In the genomic region with DNA sequence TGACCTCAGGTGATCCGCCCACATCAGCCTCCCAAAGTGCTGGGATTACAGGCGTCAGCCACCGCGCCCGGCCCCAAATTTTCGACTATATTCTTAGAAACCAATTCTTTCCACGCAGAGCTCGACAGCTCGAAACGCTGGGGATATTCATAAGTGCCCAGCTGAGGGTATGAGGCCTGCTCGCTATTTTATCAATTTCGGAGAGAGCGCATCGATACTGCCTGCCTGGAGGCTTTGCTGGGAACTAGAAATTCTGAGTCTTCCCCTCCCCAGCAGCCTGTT, we compare ENCODE assay signal across 8 cellular contexts. TPM values are rescaled to one million over a fixed set of nuclear protein-coding genes. Genes with fewer than 3 reads are reported as not detected.
DNase-seq lines count a peak whose midpoint lies in the region; ATAC-seq and TF ChIP-seq lines count a peak whose summit lies in the region.

No MANE protein-coding gene starts in this region.

- peaks cover 20 to 68% (median 40%) of the 10 kb centered on the region in 3 donors for H3K4me1 ChIP-seq in esophagus squamous epithelium
- H3K4me1 ChIP-seq in gastrocnemius medialis = peaks cover 34 to 35% of the 10 kb centered on the region in 2 donors

- intact Hi-C loops in esophagus squamous epithelium (cut with DNase I) (no loop called here), gastrocnemius medialis (cut with DNase I; ENCODE audit: low total_unique reads) (loop anchor here (2.0 to 5.0 kb wide), 2 partner anchors 65 to 88 kb away; a partner anchor contains a TSS), posterior cingulate gyrus (cut with DNase I) (loop anchor here (2.0 kb wide), 1 partner anchor 88 kb away; a partner anchor contains a TSS)

- H3K27me3 ChIP-seq in WERI-Rb-1 (ENCODE audit: insufficient read depth, low read depth, severe bottlenecking) = no peaks in the 10 kb centered on the region
- H3K27me3 ChIP-seq in esophagus squamous epithelium = no peaks in the 10 kb centered on the region
- no peaks in the 10 kb centered on the region for H3K27me3 ChIP-seq in gastrocnemius medialis

- WGBS in esophagus squamous epithelium, 2 donors = 1 to 3% methylated on average over 10 to 11 of the region's 14 CpGs

- TF ChIP-seq CTCF in GM12875 (IDR thresholded peaks at IDR 0.05; ENCODE audit: borderline replicate concordance, insufficient read depth, low read depth, low read length) (no peak), WERI-Rb-1 (IDR thresholded peaks at IDR 0.05; ENCODE audit: low read depth, low read length) (no peak), esophagus squamous epithelium (IDR thresholded peaks at IDR 0.05) (no peak), gastrocnemius medialis (IDR thresholded peaks at IDR 0.05 in 4 of 5, conservative IDR thresholded peaks at IDR 0.05 in 1 of 5) (no peak)

- peak overlapping the region; percentile 79 for H3K4me3 ChIP-seq in GM12875 (ENCODE audit: low read depth, low read length)
- peak overlapping the region; percentile 85 for H3K4me3 ChIP-seq in WERI-Rb-1 (ENCODE audit: low read depth, low read length)
- peak overlapping the region; percentile 52 to 98 (median 79) for H3K4me3 ChIP-seq in esophagus squamous epithelium
- peak overlapping the region; percentile 65 to 90 (median 85) for H3K4me3 ChIP-seq in gastrocnemius medialis

- H3K27ac ChIP-seq in WERI-Rb-1 = peak overlapping the region; percentile 86
- H3K27ac ChIP-seq in esophagus squamous epithelium = peak overlapping the region; percentile 88 to 98 (median 93)
- peak overlapping the region; percentile 94 to 96 (median 96) for H3K27ac ChIP-seq in gastrocnemius medialis

- no peaks in the 10 kb centered on the region for H3K9me3 ChIP-seq in WERI-Rb-1 (ENCODE audit: severe bottlenecking)
- H3K9me3 ChIP-seq in esophagus squamous epithelium = no peaks in the 10 kb centered on the region
- H3K9me3 ChIP-seq in gastrocnemius medialis = no peaks in the 10 kb centered on the region

- no peak for DNase-seq in WERI-Rb-1
- no peak for DNase-seq in esophagus squamous epithelium (lab: John Stamatoyannopoulos, UW)
- DNase-seq in gastrocnemius medialis = no peak
- no peak for DNase-seq in posterior cingulate gyrus
- DNase-seq in GF-D8 (lab: John Stamatoyannopoulos, UW) = no peak
- no peak for DNase-seq in G401 (ENCODE audit: low spot score)

- ATAC-seq in gastrocnemius medialis (peak; percentile 4), HG02885 (IDR thresholded peaks at IDR 0.05; ENCODE audit: poor library complexity, unreplicated experiment) (no peak)

- in situ Hi-C loops in gastrocnemius medialis (cut with MboI; ENCODE audit: low sequenced_read_pairs in 4 of 4) = no loop called here
- in situ Hi-C loops in G401 (cut with HindIII; ENCODE audit: low sequenced_read_pairs) = no loop called here

- TF ChIP-seq POLR2A in esophagus squamous epithelium (IDR thresholded peaks at IDR 0.05) = no peak
- TF ChIP-seq POLR2A in gastrocnemius medialis (IDR thresholded peaks at IDR 0.05) = no peak

- H3K36me3 ChIP-seq in WERI-Rb-1 (peaks cover 30% of the 10 kb centered on the region), esophagus squamous epithelium (peaks cover 0 to 13% (median 0%) of the 10 kb centered on the region in 3 donors), gastrocnemius medialis (no peaks in the 10 kb centered on the region)

RNA-seq across cellular contexts. Expression of a gene that starts 0.4 kb away (rescaled TPM):
- total RNA-seq in esophagus squamous epithelium (10 to 100 TPM; 27.2 to 31.7 (median 30.9) TPM), gastrocnemius medialis (10 to 100 TPM; 17.4 to 18.7 (median 18.1) TPM)
- 34.9 and 46.3 TPM in 2 replicates for total RNA-seq in G401 (2014; rRNA removed; shearing (Covaris generic))

RNA-seq across cellular contexts. Expression of a gene that starts 0.6 kb away (rescaled TPM):
- total RNA-seq in esophagus squamous epithelium (100 to 1,000 TPM; 132 to 363 (median 141) TPM), gastrocnemius medialis (10 to 100 TPM; 39.2 to 55.0 (median 48.4) TPM)
- total RNA-seq in G401 (2014; rRNA removed; shearing (Covaris generic)) = 195 and 306 TPM in 2 replicates
